In the genomic region with DNA sequence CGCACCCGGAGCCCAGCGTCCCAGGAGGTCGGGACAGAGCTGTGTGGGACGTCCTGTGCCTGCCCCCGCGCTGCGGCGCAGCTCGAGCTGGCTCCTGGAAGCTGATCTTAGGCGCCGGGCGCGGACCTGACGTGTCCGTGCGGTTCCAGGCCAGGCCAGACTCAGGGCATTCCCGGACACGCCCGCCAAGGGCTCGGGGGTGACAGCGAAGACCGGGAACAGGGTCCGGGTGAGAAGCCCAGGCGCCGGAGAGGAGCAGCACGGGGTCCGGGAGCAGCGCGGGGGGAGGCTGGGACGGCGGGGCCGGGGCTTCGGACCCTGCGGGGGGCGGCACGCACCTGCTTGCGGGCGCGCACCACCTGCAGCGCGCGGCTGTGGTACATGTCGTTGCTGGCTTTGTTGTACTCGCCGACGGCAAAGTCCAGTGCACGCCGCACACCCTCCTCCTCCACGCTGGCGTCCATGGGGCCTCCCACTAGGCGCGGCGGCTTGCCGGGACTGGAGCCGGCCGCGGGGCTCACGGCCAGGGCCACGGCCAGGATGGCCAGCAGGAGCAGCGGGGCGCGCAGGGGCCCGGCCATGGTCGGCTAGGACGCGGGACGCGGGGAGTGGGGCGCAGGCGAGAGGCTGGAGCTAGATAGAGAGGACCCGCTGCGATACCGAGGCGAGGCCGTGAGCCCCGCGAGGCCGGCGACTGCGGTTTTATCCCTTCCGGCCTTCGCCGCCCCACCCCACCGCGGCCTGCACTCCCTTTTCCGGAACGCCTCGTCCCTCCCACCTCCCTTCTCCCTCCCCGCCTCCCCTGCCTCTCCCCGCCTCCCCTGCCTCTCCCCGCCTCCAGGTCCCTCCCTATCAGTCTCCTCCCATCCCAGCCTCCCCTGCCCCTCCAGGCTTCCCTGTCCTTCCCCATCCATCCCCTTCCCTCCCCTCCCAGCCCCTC, we compare ENCODE assay signal across 8 cellular contexts. TPM values are rescaled to one million over a fixed set of nuclear protein-coding genes. Genes with fewer than 3 reads are reported as not detected.
DNase-seq lines count a peak whose midpoint lies in the region; ATAC-seq lines count a peak whose summit lies in the region.

Gene CST3 (minus strand): TSS at position 674 of the 940 bp plus-strand sequence. CDS start 93 bp downstream, at position 581.

- H3K4me3 ChIP-seq in Karpas-422 (ENCODE audit: low read length) = no peak within 1 kb of the TSS

- H3K79me2 ChIP-seq in Karpas-422 (ENCODE audit: low read length) = no peaks in the 10 kb centered on the region

- no peak within 1 kb of the TSS for H3K4me2 ChIP-seq in Karpas-422 (ENCODE audit: low read depth, low read length, poor library complexity, severe bottlenecking)

- no peak within 1 kb of the TSS for H3K9ac ChIP-seq in Karpas-422 (ENCODE audit: low read length)

- H3K27ac ChIP-seq in layer of hippocampus (ENCODE audit: low read depth, low read length) = peak within 1 kb of the TSS; percentile 83
- no peak within 1 kb of the TSS for H3K27ac ChIP-seq in Karpas-422 (ENCODE audit: low read length)

- H3K27me3 ChIP-seq in layer of hippocampus (ENCODE audit: control insufficient read depth, insufficient read depth, low read length) (no peaks in the 10 kb centered on the region), Karpas-422 (ENCODE audit: low read length) (no peaks in the 10 kb centered on the region)

- peaks cover 51% of the 10 kb centered on the region for H3K36me3 Mint-ChIP-seq in dendritic cell treated with granulocyte-macrophage colony-stimulating factor and Interleukin-4, amounts not matched to agents 40 ng/mL and 50 ng/mL, for 4 days (ENCODE audit: low read depth)
- no peaks in the 10 kb centered on the region for H3K36me3 Mint-ChIP-seq in stimulated activated effector memory CD8-positive, alpha-beta T cell treated with anti-CD3 and anti-CD28 coated beads, Interleukin-12 subunit alpha, Interleukin-12 subunit beta, amount 100 ng/mL, for 72 hours

- ATAC-seq in GM21723 (IDR thresholded peaks at IDR 0.05; ENCODE audit: unreplicated experiment) = peak; percentile 64
- ATAC-seq in stimulated activated effector memory CD8-positive, alpha-beta T cell treated with anti-CD3 and anti-CD28 coated beads, Interleukin-12 subunit alpha, Interleukin-12 subunit beta, amount 100 ng/mL, for 72 hours = peak; percentile 4

- H4K20me1 ChIP-seq in Karpas-422 (ENCODE audit: insufficient read depth, low read depth, low read length) = no peaks in the 10 kb centered on the region

- no peaks in the 10 kb centered on the region for H3K36me3 ChIP-seq in Karpas-422 (ENCODE audit: insufficient read depth, low read length)

- H3K27me3 Mint-ChIP-seq in dendritic cell treated with granulocyte-macrophage colony-stimulating factor and Interleukin-4, amounts not matched to agents 40 ng/mL and 50 ng/mL, for 4 days = no peaks in the 10 kb centered on the region

- intact Hi-C loops in dendritic cell treated with granulocyte-macrophage colony-stimulating factor and Interleukin-4, amounts not matched to agents 40 ng/mL and 50 ng/mL, for 4 days (cut with micrococcal nuclease) = loop anchor here (1.0 to 5.0 kb wide), 2 partner anchors 18 to 275 kb away; partner anchors contain the start of gene GZF1

- no peaks in the 10 kb centered on the region for H3K9me2 ChIP-seq in Karpas-422 (replicated peaks; ENCODE audit: insufficient read depth, low read length)

- no peaks in the 10 kb centered on the region for H3K9me3 ChIP-seq in Karpas-422 (ENCODE audit: low read length)

- H3K27ac Mint-ChIP-seq in dendritic cell treated with granulocyte-macrophage colony-stimulating factor and Interleukin-4, amounts not matched to agents 40 ng/mL and 50 ng/mL, for 4 days = peak within 1 kb of the TSS; percentile 94
- no peak within 1 kb of the TSS for H3K27ac Mint-ChIP-seq in stimulated activated effector memory CD8-positive, alpha-beta T cell treated with anti-CD3 and anti-CD28 coated beads, Interleukin-12 subunit alpha, Interleukin-12 subunit beta, amount 100 ng/mL, for 72 hours

- DNase-seq in GM04503 (ENCODE audit: low read depth) (peak; percentile 36), Kasumi-1 (lab: John Stamatoyannopoulos, UW) (peak; percentile 91 to 93), RPMI8226 (peak; percentile 73), Karpas-422 (no peak)
- DNase-seq in stimulated activated effector memory CD8-positive, alpha-beta T cell treated with anti-CD3 and anti-CD28 coated beads, Interleukin-12 subunit alpha, Interleukin-12 subunit beta, amount 100 ng/mL, for 72 hours (ENCODE audit: low spot score in 2 of 2) = no peak

- peak within 1 kb of the TSS; percentile 89 for H3K4me3 Mint-ChIP-seq in dendritic cell treated with granulocyte-macrophage colony-stimulating factor and Interleukin-4, amounts not matched to agents 40 ng/mL and 50 ng/mL, for 4 days
- H3K4me3 Mint-ChIP-seq in stimulated activated effector memory CD8-positive, alpha-beta T cell treated with anti-CD3 and anti-CD28 coated beads, Interleukin-12 subunit alpha, Interleukin-12 subunit beta, amount 100 ng/mL, for 72 hours = peak within 1 kb of the TSS; percentile 52

- no peaks in the 10 kb centered on the region for H3K9me3 Mint-ChIP-seq in dendritic cell treated with granulocyte-macrophage colony-stimulating factor and Interleukin-4, amounts not matched to agents 40 ng/mL and 50 ng/mL, for 4 days
- H3K9me3 Mint-ChIP-seq in stimulated activated effector memory CD8-positive, alpha-beta T cell treated with anti-CD3 and anti-CD28 coated beads, Interleukin-12 subunit alpha, Interleukin-12 subunit beta, amount 100 ng/mL, for 72 hours = no peaks in the 10 kb centered on the region

- no peak within 1 kb of the TSS for H2AFZ ChIP-seq in Karpas-422 (ENCODE audit: low read length)

- H3K4me1 Mint-ChIP-seq in dendritic cell treated with granulocyte-macrophage colony-stimulating factor and Interleukin-4, amounts not matched to agents 40 ng/mL and 50 ng/mL, for 4 days (ENCODE audit: low read depth) = peaks cover 86% of the 10 kb centered on the region
- H3K4me1 Mint-ChIP-seq in stimulated activated effector memory CD8-positive, alpha-beta T cell treated with anti-CD3 and anti-CD28 coated beads, Interleukin-12 subunit alpha, Interleukin-12 subunit beta, amount 100 ng/mL, for 72 hours = no peaks in the 10 kb centered on the region

- no peaks in the 10 kb centered on the region for H3K4me1 ChIP-seq in Karpas-422 (ENCODE audit: low read length)

RNA-seq across cellular contexts. Expression of gene CST3, which starts in this region (rescaled TPM):
- not detected in 2 replicates for total RNA-seq in Karpas-422 (2014; rRNA removed; shearing (Covaris generic); ENCODE audit: low replicate concordance)

Comparison
In these comparisons a context has a peak if more than half of its experiments do, and no peak if none do; other contexts are left out.
1. DNase-seq: peak in GM04503 (single experiment), Kasumi-1 (2 of 2) and RPMI8226 (single experiment); none in stimulated activated effector memory CD8-positive, alpha-beta T cell treated with anti-CD3 and anti-CD28 coated beads, Interleukin-12 subunit alpha, Interleukin-12 subunit beta, amount 100 ng/mL, for 72 hours (0 of 2) and Karpas-422 (single experiment).